Comparison of ENCODE assay signal across 18 cellular contexts in genomic region chr2:9405636-9406035, GRCh38. TPM values are rescaled to one million over a fixed set of nuclear protein-coding genes. Genes with fewer than 3 reads are reported as not detected.
A peak's percentile ranks its signal among the peaks of the same experiment; 100 is the strongest.
DNase-seq lines count a peak whose midpoint lies in the region; ATAC-seq and TF ChIP-seq lines count a peak whose summit lies in the region.
"Had no signal": no experiment of that assay in that cellular context is flagged by ENCODE, and none has a peak within 500 bp of the region (broad histone marks: within the 10 kb centered on the region; RNA-seq: fewer than 3 reads in every experiment).

No MANE protein-coding gene starts in this region.

- H4K91ac ChIP-seq in trophoblast cell (ENCODE audit: low read depth, low read length), result no peak overlapping the region

- TF ChIP-seq POLR2A in suprapubic skin (IDR thresholded peaks at IDR 0.05), result no peak

- no peak overlapping the region for H2BK120ac ChIP-seq in trophoblast cell (ENCODE audit: insufficient read depth, low read length, poor library complexity)

- H3K14ac ChIP-seq in trophoblast cell (ENCODE audit: low read length), result no peak overlapping the region

- DNase-seq in right atrium auricular region (ENCODE audit: low spot score) (peak; percentile 32), Right ventricle myocardium inferior (ENCODE audit: missing footprints) (no peak), fibroblast of lung (ENCODE audit: low read depth in 2 of 2) (peak; percentile 36 to 62), trophoblast cell (peak; percentile 12 to 47), endothelial cell (ENCODE audit: low spot score) (no peak), suprapubic skin (ENCODE audit: low spot score in 2 of 2) (no peak), anterior cingulate cortex (lab: John Stamatoyannopoulos, UW) (no peak)
- DNase-seq: DND-41, MV-4-11, NCI-H1417, NCI-H1930, NCI-H2171, NCI-H526 had no signal

- H4K12ac ChIP-seq in trophoblast cell (ENCODE audit: low read depth, low read length), result no peak overlapping the region

- H3K9me3 Mint-ChIP-seq in endothelial cell (ENCODE audit: unreplicated experiment), result no peaks in the 10 kb centered on the region
- H3K9me3 Mint-ChIP-seq: CD14-positive monocyte had no signal

- no peak for TF ChIP-seq CTCF in right atrium auricular region (IDR thresholded peaks at IDR 0.05)
- no peak for TF ChIP-seq CTCF in fibroblast of lung (conservative IDR thresholded peaks at IDR 0.05 in 1 of 2, IDR thresholded peaks at IDR 0.05 in 1 of 2; ENCODE audit: low read depth in 1 of 2, low read length in 2 of 2)
- TF ChIP-seq CTCF in endothelial cell (IDR thresholded peaks at IDR 0.05; ENCODE audit: unreplicated experiment), result no peak
- no peak for TF ChIP-seq CTCF in suprapubic skin (IDR thresholded peaks at IDR 0.05)

- H3K27ac ChIP-seq in right atrium auricular region (no peak overlapping the region), fibroblast of lung (ENCODE audit: insufficient read depth, low read length) (no peak overlapping the region), trophoblast cell (ENCODE audit: low read depth, low read length) (no peak overlapping the region), suprapubic skin (no peak overlapping the region)
- H3K27ac ChIP-seq: 22Rv1, KMS-11, SJSA1 had no signal

- H4K20me1 ChIP-seq in fibroblast of lung (ENCODE audit: control insufficient read depth, extremely low read depth, insufficient read depth, low read length), result no peaks in the 10 kb centered on the region

- no peak overlapping the region for H2AK5ac ChIP-seq in trophoblast cell (ENCODE audit: low read length)

- H3K27me3 ChIP-seq in right atrium auricular region (no peaks in the 10 kb centered on the region), fibroblast of lung (ENCODE audit: control insufficient read depth, insufficient read depth, low read length) (no peaks in the 10 kb centered on the region), trophoblast cell (ENCODE audit: insufficient read depth, low read length) (no peaks in the 10 kb centered on the region), suprapubic skin (no peaks in the 10 kb centered on the region)
- H3K27me3 ChIP-seq: SJSA1 had no signal

- H3K27me3 Mint-ChIP-seq in endothelial cell (ENCODE audit: unreplicated experiment), result no peaks in the 10 kb centered on the region

- H3K9me3 ChIP-seq in right atrium auricular region, result no peaks in the 10 kb centered on the region
- H3K9me3 ChIP-seq in fibroblast of lung (ENCODE audit: control insufficient read depth, insufficient read depth, low read depth, low read length), result no peaks in the 10 kb centered on the region
- H3K9me3 ChIP-seq in trophoblast cell (ENCODE audit: insufficient read depth, low read depth, low read length), result peaks cover 4% of the 10 kb centered on the region
- H3K9me3 ChIP-seq in suprapubic skin, result no peaks in the 10 kb centered on the region
- H3K9me3 ChIP-seq: SJSA1 had no signal

- H3K4ac ChIP-seq in trophoblast cell (ENCODE audit: low read depth, low read length), result no peak overlapping the region

- no peaks in the 10 kb centered on the region for H3K79me1 ChIP-seq in trophoblast cell (ENCODE audit: low read length)

- H3K79me2 ChIP-seq in fibroblast of lung (ENCODE audit: control insufficient read depth, insufficient read depth, low read length) (no peaks in the 10 kb centered on the region), trophoblast cell (ENCODE audit: control insufficient read depth, insufficient read depth, low read length, poor library complexity) (no peaks in the 10 kb centered on the region)

- H2BK5ac ChIP-seq in trophoblast cell (ENCODE audit: low read depth, low read length, poor library complexity), result no peak overlapping the region

- no peak overlapping the region for H3K9ac ChIP-seq in fibroblast of lung (ENCODE audit: insufficient read depth, low read length)
- H3K9ac ChIP-seq in trophoblast cell (ENCODE audit: low read length), result no peak overlapping the region
- H3K9ac ChIP-seq: KMS-11 had no signal

- no peak overlapping the region for H3K27ac Mint-ChIP-seq in endothelial cell (ENCODE audit: unreplicated experiment)

- no peak overlapping the region for H3K4me3 ChIP-seq in right atrium auricular region
- H3K4me3 ChIP-seq in fibroblast of lung (replicated peaks in 1 of 4; ENCODE audit: control extremely low read depth in 1 of 4, insufficient read depth in 1 of 4, low read depth in 3 of 4, low read length in 4 of 4), result no peak overlapping the region
- H3K4me3 ChIP-seq in trophoblast cell (ENCODE audit: low read depth, low read length), result no peak overlapping the region
- H3K4me3 ChIP-seq in suprapubic skin, result no peak overlapping the region
- H3K4me3 ChIP-seq: SJSA1 had no signal

- H3K4me2 ChIP-seq in fibroblast of lung (ENCODE audit: extremely low read depth, insufficient read depth, low read length) (no peak overlapping the region), trophoblast cell (ENCODE audit: low read length) (no peak overlapping the region)
- H3K4me2 ChIP-seq: KMS-11 had no signal

- peaks cover 10% of the 10 kb centered on the region for H3K36me3 Mint-ChIP-seq in endothelial cell (ENCODE audit: low read depth, unreplicated experiment)

- H2AFZ ChIP-seq in fibroblast of lung (ENCODE audit: low read length) (no peak overlapping the region), trophoblast cell (ENCODE audit: insufficient read depth, low read length, poor library complexity) (no peak overlapping the region)

- peaks cover under 1% of the 10 kb centered on the region for H3K4me1 Mint-ChIP-seq in endothelial cell (ENCODE audit: unreplicated experiment)
- H3K4me1 Mint-ChIP-seq: CD14-positive monocyte had no signal

- H4K8ac ChIP-seq in trophoblast cell (ENCODE audit: low read depth, low read length), result no peak overlapping the region

- no peak overlapping the region for H3K4me3 Mint-ChIP-seq in endothelial cell (ENCODE audit: unreplicated experiment)
- H3K4me3 Mint-ChIP-seq: CD14-positive monocyte had no signal

- ATAC-seq in Right ventricle myocardium inferior, result no peak
- no peak for ATAC-seq in GM21528 (IDR thresholded peaks at IDR 0.05; ENCODE audit: low FRiP score, unreplicated experiment)

- H3K36me3 ChIP-seq in right atrium auricular region (peaks cover 54% of the 10 kb centered on the region), fibroblast of lung (ENCODE audit: control insufficient read depth, insufficient read depth, low read length) (peaks cover 13% of the 10 kb centered on the region), trophoblast cell (ENCODE audit: control insufficient read depth in 1 of 2, insufficient read depth in 2 of 2, low read length in 2 of 2) (peaks cover 34 to 46% of the 10 kb centered on the region in 2 experiments), suprapubic skin (peaks cover 32% of the 10 kb centered on the region)

- intact Hi-C loops in Right ventricle myocardium inferior (cut with DNase I), result no loop called here

- no CpG with 5 or more reads among the region's 2 CpGs for WGBS in trophoblast cell (ENCODE audit: extremely low coverage, insufficient coverage, insufficient read length)
- 98% methylated on average over 2 of the region's 2 CpGs for WGBS in suprapubic skin

- H3K23ac ChIP-seq in trophoblast cell (ENCODE audit: low read length), result no peak overlapping the region

- no peak for TF ChIP-seq EP300 in suprapubic skin (IDR thresholded peaks at IDR 0.05)

- H3K18ac ChIP-seq in trophoblast cell (ENCODE audit: low read length), result no peak overlapping the region

- H2BK12ac ChIP-seq in trophoblast cell (ENCODE audit: low read length), result no peak overlapping the region

- no peaks in the 10 kb centered on the region for H3K4me1 ChIP-seq in right atrium auricular region
- peaks cover 14% of the 10 kb centered on the region for H3K4me1 ChIP-seq in fibroblast of lung (ENCODE audit: control insufficient read depth, extremely low read depth, insufficient read depth, low read length)
- peaks cover 0 to 2% of the 10 kb centered on the region in 2 experiments for H3K4me1 ChIP-seq in trophoblast cell (ENCODE audit: control insufficient read depth in 1 of 2, insufficient read depth in 2 of 2, low read length in 2 of 2)
- peaks cover 4% of the 10 kb centered on the region for H3K4me1 ChIP-seq in suprapubic skin
- H3K4me1 ChIP-seq: SJSA1 had no signal

RNA-seq across cellular contexts. Expression of gene ITGB1BP1, which starts 17.7 kb away (rescaled TPM):
- total RNA-seq in right atrium auricular region (10 to 100 TPM; 29.0 to 34.4 TPM), Right ventricle myocardium inferior (93.1 TPM), fibroblast of lung (44.4 and 44.6 TPM in 2 replicates), endothelial cell (ENCODE audit: unreplicated experiment) (97.3 TPM), suprapubic skin (10 to 100 TPM; 24.9 to 50.9 (median 30.8) TPM)
- 107 and 131 TPM in 2 replicates for polyA plus RNA-seq in fibroblast of lung
- 211 and 219 TPM in 2 replicates for polyA plus RNA-seq in fibroblast of lung (2012)
- polyA minus RNA-seq in fibroblast of lung (ENCODE audit: low replicate concordance), result 20.5 and 24.2 TPM in 2 replicates
- 114 and 121 TPM in 2 replicates for polyA plus RNA-seq in trophoblast cell (2013)

RNA-seq across cellular contexts. Expression of gene CPSF3, which starts 17.8 kb away (rescaled TPM):
- total RNA-seq in right atrium auricular region (10 to 100 TPM; 13.7 to 13.9 TPM), Right ventricle myocardium inferior (16.5 TPM), fibroblast of lung (46.2 and 53.0 TPM in 2 replicates), endothelial cell (ENCODE audit: unreplicated experiment) (55.2 TPM), suprapubic skin (10 to 100 TPM; 20.5 to 48.5 (median 29.2) TPM)
- polyA plus RNA-seq in fibroblast of lung, result 48.6 and 54.1 TPM in 2 replicates
- polyA plus RNA-seq in fibroblast of lung (2012), result 38.9 and 49.5 TPM in 2 replicates
- polyA minus RNA-seq in fibroblast of lung (ENCODE audit: low replicate concordance), result 10.1 and 21.8 TPM in 2 replicates
- polyA plus RNA-seq in trophoblast cell (2013), result 39.8 and 40.8 TPM in 2 replicates

Comparison
In these comparisons a context has a peak if more than half of its experiments do, and no peak if none do; other contexts are left out.
1. DNase-seq: peak in right atrium auricular region (single experiment), fibroblast of lung (2 of 2) and trophoblast cell (2 of 2); none in Right ventricle myocardium inferior (single experiment), endothelial cell (single experiment), suprapubic skin (0 of 2) and anterior cingulate cortex (0 of 58).